2 cellular contexts compared by ENCODE assay signal in genomic region chr2:54772531-54772930, GRCh38.
A peak's percentile ranks its signal among the peaks of the same experiment; 100 is the strongest.
TF ChIP-seq lines count a peak whose summit lies in the region.

No MANE protein-coding gene starts in this region.

TF ChIP-seq in A549, 52 proteins besides CTCF, POLR2A, EP300 and RAD21:
- TF ChIP-seq POLR2AphosphoS2 (conservative IDR thresholded peaks at IDR 0.05; ENCODE audit: low read length), result no peak
- no peak for TF ChIP-seq HMGXB4 (CRISPR knock-in tag; IDR thresholded peaks at IDR 0.05; ENCODE audit: borderline replicate concordance)
- no peak for TF ChIP-seq HDAC2 (IDR thresholded peaks at IDR 0.05)
- TF ChIP-seq CBX8 (IDR thresholded peaks at IDR 0.05), result no peak
- no peak for TF ChIP-seq HOXB5 (CRISPR knock-in tag; IDR thresholded peaks at IDR 0.05)
- no peak for TF ChIP-seq HOXA7 (CRISPR knock-in tag; IDR thresholded peaks at IDR 0.05)

TF ChIP-seq in HCT116, 20 proteins besides CTCF, POLR2A, EP300 and RAD21:
- TF ChIP-seq ATF3 (IDR thresholded peaks at IDR 0.05), result no peak
- TF ChIP-seq ZNF274 (IDR thresholded peaks at IDR 0.05; ENCODE audit: low read depth, low read length), result no peak
- TF ChIP-seq SP1 (IDR thresholded peaks at IDR 0.05; ENCODE audit: low read depth), result no peak
- no peak for TF ChIP-seq YY1 (IDR thresholded peaks at IDR 0.05; ENCODE audit: extremely low read depth, insufficient replicate concordance, low read depth, low read length)
- peak; percentile 4; the same call in 1 of the 2 replicates for TF ChIP-seq CBX3 (IDR thresholded peaks at IDR 0.05; ENCODE audit: low read depth)
- no peak for TF ChIP-seq POLR2AphosphoS5 (IDR thresholded peaks at IDR 0.05; ENCODE audit: low read depth, low read length)
- no peak for TF ChIP-seq EZH2phosphoT487 (IDR thresholded peaks at IDR 0.05; ENCODE audit: borderline replicate concordance)
- no peak for TF ChIP-seq JUND (IDR thresholded peaks at IDR 0.05)
- no peak for TF ChIP-seq ZBTB33 (IDR thresholded peaks at IDR 0.05; ENCODE audit: extremely low read depth, insufficient replicate concordance, low read length)
- TF ChIP-seq SIN3A (IDR thresholded peaks at IDR 0.05; ENCODE audit: low read depth), result 0 out of 2 replicates have a peak, but pooled peaks have one; percentile 0
- peak; percentile 68 for TF ChIP-seq MAX (IDR thresholded peaks at IDR 0.05)
- no peak for TF ChIP-seq SRF (IDR thresholded peaks at IDR 0.05; ENCODE audit: low read depth)
- no peak for TF ChIP-seq REST (IDR thresholded peaks at IDR 0.05; ENCODE audit: low read depth)
- no peak for TF ChIP-seq FOSL1 (IDR thresholded peaks at IDR 0.05; ENCODE audit: low read depth)
- no peak for TF ChIP-seq TCF7L2 (IDR thresholded peaks at IDR 0.05; ENCODE audit: borderline replicate concordance, extremely low read depth, insufficient read depth, insufficient read length)
- no peak for TF ChIP-seq ZFX (IDR thresholded peaks at IDR 0.05)
- TF ChIP-seq CEBPB (IDR thresholded peaks at IDR 0.05; ENCODE audit: low read depth), result no peak; the same call in 1 of the 2 replicates
- TF ChIP-seq ELF1 (IDR thresholded peaks at IDR 0.05; ENCODE audit: borderline replicate concordance, low read depth), result no peak
